22 cellular contexts compared by ENCODE assay signal in the genomic region with DNA sequence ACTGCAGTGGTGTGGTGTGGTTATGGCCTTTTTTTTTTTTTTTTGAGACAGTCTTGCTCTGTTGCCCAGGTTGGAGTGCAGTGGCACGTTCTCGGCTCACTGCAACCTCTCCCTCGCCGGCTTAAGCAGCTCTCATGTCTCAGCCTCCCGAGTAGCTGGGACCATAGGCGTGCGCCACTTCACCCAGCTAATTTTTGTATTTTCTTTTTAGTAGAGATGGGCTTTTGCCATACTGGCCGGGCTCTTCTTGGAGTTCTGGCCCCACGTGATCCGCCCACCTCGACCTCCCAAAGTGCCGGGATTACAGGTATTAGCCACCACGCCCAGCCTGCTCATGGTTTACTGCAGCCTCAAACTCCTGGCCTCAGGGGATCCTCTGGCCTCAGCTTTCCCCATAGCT. TPM values are rescaled to one million over a fixed set of nuclear protein-coding genes. Genes with fewer than 3 reads are reported as not detected.
DNase-seq lines count a peak whose midpoint lies in the region; ATAC-seq and TF ChIP-seq lines count a peak whose summit lies in the region.
"Had no signal": no experiment of that assay in that cellular context is flagged by ENCODE, and none has a peak within 500 bp of the region (broad histone marks: within the 10 kb centered on the region; RNA-seq: fewer than 3 reads in every experiment).

No MANE protein-coding gene starts in this region.

- peaks cover 48% of the 10 kb centered on the region for H3K36me3 ChIP-seq in upper lobe of right lung

- no peaks in the 10 kb centered on the region for H3K9me3 ChIP-seq in upper lobe of right lung
- H3K9me3 ChIP-seq: A549; BE2C; BLaER1 treated with 17β-estradiol and CSF1 and Interleukin-3, amounts not matched to agents 10 nM and 100 nM had no signal

- no peak overlapping the region for H3K27ac ChIP-seq in upper lobe of right lung
- H3K27ac ChIP-seq: A549; BLaER1 treated with 17β-estradiol and CSF1 and Interleukin-3, amounts not matched to agents 10 nM and 100 nM had no signal

- H3K4me1 ChIP-seq in upper lobe of right lung = no peaks in the 10 kb centered on the region
- H3K4me1 ChIP-seq: A549, BE2C had no signal

- no peak for TF ChIP-seq CTCF in upper lobe of right lung (IDR thresholded peaks at IDR 0.05)

- ATAC-seq in left ventricle myocardium superior (no peak), upper lobe of right lung (no peak)
- ATAC-seq: A549, GM12878, GM23338, HCT116 had no signal

- intact Hi-C loops in cardiac septum (cut with DNase I) (no loop called here), left ventricle myocardium superior (cut with micrococcal nuclease) (no loop called here), upper lobe of right lung (cut with DNase I) (no loop called here)

- DNase-seq in cardiac septum (ENCODE audit: low spot score) (peak; percentile 14), left ventricle myocardium superior (no peak), mesenteric fat pad (ENCODE audit: low spot score) (peak; percentile 62), upper lobe of right lung (peak; percentile 46), NCI-H510A treated with DMSO at 0.1 percent for 48 hours (lab: John Stamatoyannopoulos, UW) (no peak)
- DNase-seq in activated naive CD4-positive, alpha-beta T cell treated with anti-CD3 and anti-CD28 coated beads, Interleukin-2, amount 50 U/mL, for 16 hours = no peak
- DNase-seq: 8988T; ACHN; AML-193; BE2C; CD4-positive, alpha-beta T cell; CD8-positive, alpha-beta memory T cell; DMS 273 treated with DMSO at 0.1 percent for 48 hours; DMS79; EL; GDM1; H9 had no signal

- H3K27me3 ChIP-seq in upper lobe of right lung = no peaks in the 10 kb centered on the region
- H3K27me3 ChIP-seq: BE2C; BLaER1 treated with 17β-estradiol and CSF1 and Interleukin-3, amounts not matched to agents 10 nM and 100 nM had no signal

- H3K4me3 ChIP-seq in upper lobe of right lung = no peak overlapping the region
- H3K4me3 ChIP-seq: A549; BLaER1 treated with 17β-estradiol and CSF1 and Interleukin-3, amounts not matched to agents 10 nM and 100 nM; GM12878; GM23338 had no signal

RNA-seq across cellular contexts. Expression of a gene that starts 7.0 kb away (rescaled TPM):
- total RNA-seq in cardiac septum (8.5 TPM), left ventricle myocardium superior (8.9 TPM), mesenteric fat pad (4.3 TPM), upper lobe of right lung (7.4 TPM)

RNA-seq across cellular contexts. Expression of a gene that starts 17.0 kb away (rescaled TPM):
- total RNA-seq in cardiac septum = 49.3 TPM
- total RNA-seq in left ventricle myocardium superior = 51.1 TPM
- 115 TPM for total RNA-seq in mesenteric fat pad
- 83.3 TPM for total RNA-seq in upper lobe of right lung

RNA-seq across cellular contexts. Expression of a gene that starts 46.2 kb away (rescaled TPM):
- total RNA-seq in cardiac septum = 512 TPM
- total RNA-seq in left ventricle myocardium superior = 553 TPM
- total RNA-seq in mesenteric fat pad = 426 TPM
- 144 TPM for total RNA-seq in upper lobe of right lung

Comparison
In these comparisons a context has a peak if more than half of its experiments do, and no peak if none do; other contexts are left out.
1. DNase-seq: peak in cardiac septum (single experiment), mesenteric fat pad (single experiment) and upper lobe of right lung (single experiment); none in left ventricle myocardium superior (single experiment), NCI-H510A treated with DMSO at 0.1 percent for 48 hours (single experiment) and activated naive CD4-positive, alpha-beta T cell treated with anti-CD3 and anti-CD28 coated beads, Interleukin-2, amount 50 U/mL, for 16 hours (single experiment).